Comparison of ENCODE assay signal across 1 cellular context in the genomic region with DNA sequence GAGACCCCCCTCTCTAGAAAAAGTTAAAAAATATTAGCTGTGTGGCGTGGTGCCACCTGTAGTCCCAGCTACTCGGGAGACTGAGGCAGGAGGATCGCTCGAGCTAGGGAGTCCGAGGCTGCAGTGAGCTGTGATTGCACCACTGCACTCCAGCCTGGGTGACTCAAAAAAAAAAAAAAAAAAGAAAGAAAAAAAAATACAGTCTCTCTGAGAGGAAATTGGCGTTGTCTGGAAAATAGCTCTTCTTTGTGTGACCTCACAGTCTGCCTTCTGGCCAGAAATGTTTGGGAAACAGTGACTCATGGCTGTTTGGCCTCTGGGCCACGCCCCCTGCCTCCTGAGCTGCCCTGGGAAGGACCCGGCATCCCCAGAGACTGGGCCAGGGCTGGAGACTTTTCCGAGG.
A peak's percentile ranks its signal among the peaks of the same experiment; 100 is the strongest.
TF ChIP-seq lines count a peak whose summit lies in the region.

No MANE protein-coding gene starts in this region.

TF ChIP-seq in HEK293, 187 proteins besides CTCF, POLR2A, EP300 and RAD21 (continued from another document):
- TF ChIP-seq PRDM2 (tag by site-specific recombination; IDR thresholded peaks at IDR 0.05; ENCODE audit: borderline replicate concordance) (no peak), ZEB2 (tag by site-specific recombination; IDR thresholded peaks at IDR 0.05) (peak; percentile 93), ZNF157 (tag by site-specific recombination; IDR thresholded peaks at IDR 0.05) (no peak), ZNF629 (tag by site-specific recombination; IDR thresholded peaks at IDR 0.05) (peak; percentile 97), ZNF324 (tag by site-specific recombination; IDR thresholded peaks at IDR 0.05) (peak; percentile 81; the same call in 1 of the 2 replicates), ZIC2 (tag by site-specific recombination; IDR thresholded peaks at IDR 0.05) (no peak), KLF9 (tag by site-specific recombination; IDR thresholded peaks at IDR 0.05; ENCODE audit: low read depth) (peak; percentile 85), ZBTB21 (tag by site-specific recombination; IDR thresholded peaks at IDR 0.05) (peak; percentile 96)
- TF ChIP-seq, protein P1, sequence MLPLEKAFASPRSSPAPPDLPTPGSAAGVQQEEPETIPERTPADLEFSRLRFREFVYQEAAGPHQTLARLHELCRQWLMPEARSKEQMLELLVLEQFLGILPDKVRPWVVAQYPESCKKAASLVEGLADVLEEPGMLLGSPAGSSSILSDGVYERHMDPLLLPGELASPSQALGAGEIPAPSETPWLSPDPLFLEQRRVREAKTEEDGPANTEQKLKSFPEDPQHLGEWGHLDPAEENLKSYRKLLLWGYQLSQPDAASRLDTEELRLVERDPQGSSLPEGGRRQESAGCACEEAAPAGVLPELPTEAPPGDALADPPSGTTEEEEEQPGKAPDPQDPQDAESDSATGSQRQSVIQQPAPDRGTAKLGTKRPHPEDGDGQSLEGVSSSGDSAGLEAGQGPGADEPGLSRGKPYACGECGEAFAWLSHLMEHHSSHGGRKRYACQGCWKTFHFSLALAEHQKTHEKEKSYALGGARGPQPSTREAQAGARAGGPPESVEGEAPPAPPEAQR (tag by site-specific recombination; IDR thresholded peaks at IDR 0.05) = no peak
- TF ChIP-seq, protein P2, sequence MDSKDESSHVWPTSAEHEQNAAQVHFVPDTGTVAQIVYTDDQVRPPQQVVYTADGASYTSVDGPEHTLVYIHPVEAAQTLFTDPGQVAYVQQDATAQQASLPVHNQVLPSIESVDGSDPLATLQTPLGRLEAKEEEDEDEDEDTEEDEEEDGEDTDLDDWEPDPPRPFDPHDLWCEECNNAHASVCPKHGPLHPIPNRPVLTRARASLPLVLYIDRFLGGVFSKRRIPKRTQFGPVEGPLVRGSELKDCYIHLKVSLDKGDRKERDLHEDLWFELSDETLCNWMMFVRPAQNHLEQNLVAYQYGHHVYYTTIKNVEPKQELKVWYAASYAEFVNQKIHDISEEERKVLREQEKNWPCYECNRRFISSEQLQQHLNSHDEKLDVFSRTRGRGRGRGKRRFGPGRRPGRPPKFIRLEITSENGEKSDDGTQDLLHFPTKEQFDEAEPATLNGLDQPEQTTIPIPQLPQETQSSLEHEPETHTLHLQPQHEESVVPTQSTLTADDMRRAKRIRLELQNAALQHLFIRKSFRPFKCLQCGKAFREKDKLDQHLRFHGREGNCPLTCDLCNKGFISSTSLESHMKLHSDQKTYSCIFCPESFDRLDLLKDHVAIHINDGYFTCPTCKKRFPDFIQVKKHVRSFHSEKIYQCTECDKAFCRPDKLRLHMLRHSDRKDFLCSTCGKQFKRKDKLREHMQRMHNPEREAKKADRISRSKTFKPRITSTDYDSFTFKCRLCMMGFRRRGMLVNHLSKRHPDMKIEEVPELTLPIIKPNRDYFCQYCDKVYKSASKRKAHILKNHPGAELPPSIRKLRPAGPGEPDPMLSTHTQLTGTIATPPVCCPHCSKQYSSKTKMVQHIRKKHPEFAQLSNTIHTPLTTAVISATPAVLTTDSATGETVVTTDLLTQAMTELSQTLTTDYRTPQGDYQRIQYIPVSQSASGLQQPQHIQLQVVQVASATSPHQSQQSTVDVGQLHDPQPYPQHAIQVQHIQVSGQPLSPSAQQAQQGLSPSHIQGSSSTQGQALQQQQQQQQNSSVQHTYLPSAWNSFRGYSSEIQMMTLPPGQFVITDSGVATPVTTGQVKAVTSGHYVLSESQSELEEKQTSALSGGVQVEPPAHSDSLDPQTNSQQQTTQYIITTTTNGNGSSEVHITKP (tag by site-specific recombination; IDR thresholded peaks at IDR 0.05) = peak; percentile 56
